In the genomic region with DNA sequence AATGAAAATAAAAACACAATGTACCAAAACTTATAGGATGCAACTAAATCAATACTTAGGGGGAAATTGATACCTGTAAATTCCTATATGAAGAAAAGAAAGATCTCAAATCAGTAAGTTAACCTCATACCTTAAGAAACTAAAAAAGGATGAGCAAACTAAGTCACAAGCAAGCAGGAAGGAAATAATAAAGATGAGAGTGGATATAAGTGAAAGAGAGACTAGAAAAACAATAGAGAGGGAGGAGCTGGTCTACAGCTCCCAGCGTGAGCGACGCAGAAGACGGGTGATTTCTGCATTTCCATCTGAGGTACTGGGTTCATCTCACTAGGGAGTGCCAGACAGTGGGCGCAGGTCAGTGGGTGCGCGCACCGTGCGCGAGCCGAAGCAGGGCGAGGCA, we compare ENCODE assay signal across 8 cellular contexts.
A peak's percentile ranks its signal among the peaks of the same experiment; 100 is the strongest.
DNase-seq lines count a peak whose midpoint lies in the region; ATAC-seq and TF ChIP-seq lines count a peak whose summit lies in the region.
"Not testable (repeated sequence)": the region's sequence is repeated elsewhere in the genome, so short reads cannot be mapped to it uniquely, and the experiment has no call there.

No MANE protein-coding gene starts in this region.

- not testable (repeated sequence) for H4K20me1 ChIP-seq in MM.1S (ENCODE audit: insufficient read depth, low read length); smooth muscle cell (ENCODE audit: low read depth)

- TF ChIP-seq CTCF in GM06990 (IDR thresholded peaks at IDR 0.05; ENCODE audit: insufficient read depth, low read length, poor library complexity, severe bottlenecking); MM.1S (IDR thresholded peaks at IDR 0.05; ENCODE audit: low read length); smooth muscle cell (IDR thresholded peaks at IDR 0.05; ENCODE audit: borderline replicate concordance, insufficient read depth, poor library complexity, severe bottlenecking): not testable (repeated sequence)

- peak overlapping the region; percentile 71 for H3K4me3 Mint-ChIP-seq in activated CD4-positive, alpha-beta T cell treated with anti-CD3 and anti-CD28 coated beads for 36 hours

- peak overlapping the region; percentile 21; the same call in 1 of the 2 replicates for H3K9ac ChIP-seq in MM.1S (ENCODE audit: low read length)
- H3K9ac ChIP-seq in smooth muscle cell (ENCODE audit: low read depth) = not testable (repeated sequence)

- ATAC-seq in GM21528 (IDR thresholded peaks at IDR 0.05; ENCODE audit: low FRiP score, unreplicated experiment) (peak; percentile 74), HG03095 (IDR thresholded peaks at IDR 0.05; ENCODE audit: unreplicated experiment) (peak; percentile 80)
- peak; percentile 42 for ATAC-seq in activated CD4-positive, alpha-beta T cell treated with anti-CD3 and anti-CD28 coated beads for 36 hours

- intact Hi-C loops in activated CD4-positive, alpha-beta T cell treated with anti-CD3 and anti-CD28 coated beads for 36 hours (cut with DNase I, micrococcal nuclease) = not testable (repeated sequence)

- H3K9me3 Mint-ChIP-seq in activated CD4-positive, alpha-beta T cell treated with anti-CD3 and anti-CD28 coated beads for 36 hours (ENCODE audit: low read depth) = not testable (repeated sequence)

- not testable (repeated sequence) for H3K4me1 Mint-ChIP-seq in activated CD4-positive, alpha-beta T cell treated with anti-CD3 and anti-CD28 coated beads for 36 hours

- peak overlapping the region; percentile 59 for H3K27ac Mint-ChIP-seq in activated CD4-positive, alpha-beta T cell treated with anti-CD3 and anti-CD28 coated beads for 36 hours

- peak overlapping the region; percentile 25; the same call in 1 of the 2 replicates for H3K27ac ChIP-seq in MM.1S (ENCODE audit: low read length)
- H3K27ac ChIP-seq in smooth muscle cell (ENCODE audit: low read depth) = not testable (repeated sequence)

- not testable (repeated sequence) for H3K36me3 ChIP-seq in GM06990 (ENCODE audit: control insufficient read depth, insufficient read depth, low read length); MM.1S (replicated peaks; ENCODE audit: insufficient read depth, low read length); smooth muscle cell (ENCODE audit: low read depth)

- peak overlapping the region; percentile 60 for H3K4me3 ChIP-seq in GM06990 (replicated peaks; ENCODE audit: low read depth, low read length)
- H3K4me3 ChIP-seq in MM.1S (ENCODE audit: low read length) = peak overlapping the region; percentile 37
- peak overlapping the region; percentile 31 for H3K4me3 ChIP-seq in iPS-18c (ENCODE audit: insufficient read depth, low read depth, low read length)
- H3K4me3 ChIP-seq in smooth muscle cell = peak overlapping the region; percentile 45

- H3K36me3 Mint-ChIP-seq in activated CD4-positive, alpha-beta T cell treated with anti-CD3 and anti-CD28 coated beads for 36 hours (ENCODE audit: low read depth) = not testable (repeated sequence)

- H3F3A ChIP-seq in MM.1S (ENCODE audit: insufficient read depth, low read length); smooth muscle cell (ENCODE audit: low read depth): not testable (repeated sequence)

- CTCF ChIA-PET in activated CD4-positive, alpha-beta T cell treated with anti-CD3 and anti-CD28 coated beads for 36 hours (lab: Charles Lee) = not testable (repeated sequence)

- H3K4me2 ChIP-seq in MM.1S (ENCODE audit: low read depth, low read length) (peak overlapping the region; percentile 44; the same call in 1 of the 2 replicates), smooth muscle cell (peak overlapping the region; percentile 82)

- H3K27me3 Mint-ChIP-seq in activated CD4-positive, alpha-beta T cell treated with anti-CD3 and anti-CD28 coated beads for 36 hours = not testable (repeated sequence)

- H3K27me3 ChIP-seq in GM06990 (replicated peaks; ENCODE audit: control insufficient read depth, insufficient read depth, low read length); MM.1S (replicated peaks; ENCODE audit: insufficient read depth, low read length); smooth muscle cell (ENCODE audit: low read depth): not testable (repeated sequence)

- not testable (repeated sequence) for H3K9me3 ChIP-seq in MM.1S (replicated peaks; ENCODE audit: insufficient read depth, low read length); iPS-18c (ENCODE audit: control insufficient read depth, insufficient read depth, low read length); smooth muscle cell (replicated peaks; ENCODE audit: low read depth)

- DNase-seq in GM06990 (ENCODE audit: extremely low read depth, insufficient read length); MM.1S; activated CD4-positive, alpha-beta T cell treated with anti-CD3 and anti-CD28 coated beads for 36 hours; smooth muscle cell (lab: John Stamatoyannopoulos, UW; ENCODE audit: unreplicated experiment): not testable (repeated sequence)
- peak; percentile 12 for DNase-seq in central memory CD4-positive, alpha-beta T cell

- H3K9me2 ChIP-seq in MM.1S (replicated peaks; ENCODE audit: insufficient read depth, low read length) = not testable (repeated sequence)

- POLR2A ChIA-PET in activated CD4-positive, alpha-beta T cell treated with anti-CD3 and anti-CD28 coated beads for 36 hours (lab: Charles Lee) = not testable (repeated sequence)

- not testable (repeated sequence) for H3K79me2 ChIP-seq in MM.1S (ENCODE audit: low read length); smooth muscle cell (ENCODE audit: low read depth)

- H2AFZ ChIP-seq in MM.1S (ENCODE audit: low read length) (peak overlapping the region; percentile 28), smooth muscle cell (ENCODE audit: low read depth) (peak overlapping the region; percentile 87)

- peaks cover 16% of the 10 kb centered on the region for H3K4me1 ChIP-seq in MM.1S (ENCODE audit: low read length)
- not testable (repeated sequence) for H3K4me1 ChIP-seq in smooth muscle cell (ENCODE audit: low read depth)

- 11% methylated on average over 5 of the region's 12 CpGs for WGBS in smooth muscle cell (ENCODE audit: low lambda C conversion rate)
